In the genomic region with DNA sequence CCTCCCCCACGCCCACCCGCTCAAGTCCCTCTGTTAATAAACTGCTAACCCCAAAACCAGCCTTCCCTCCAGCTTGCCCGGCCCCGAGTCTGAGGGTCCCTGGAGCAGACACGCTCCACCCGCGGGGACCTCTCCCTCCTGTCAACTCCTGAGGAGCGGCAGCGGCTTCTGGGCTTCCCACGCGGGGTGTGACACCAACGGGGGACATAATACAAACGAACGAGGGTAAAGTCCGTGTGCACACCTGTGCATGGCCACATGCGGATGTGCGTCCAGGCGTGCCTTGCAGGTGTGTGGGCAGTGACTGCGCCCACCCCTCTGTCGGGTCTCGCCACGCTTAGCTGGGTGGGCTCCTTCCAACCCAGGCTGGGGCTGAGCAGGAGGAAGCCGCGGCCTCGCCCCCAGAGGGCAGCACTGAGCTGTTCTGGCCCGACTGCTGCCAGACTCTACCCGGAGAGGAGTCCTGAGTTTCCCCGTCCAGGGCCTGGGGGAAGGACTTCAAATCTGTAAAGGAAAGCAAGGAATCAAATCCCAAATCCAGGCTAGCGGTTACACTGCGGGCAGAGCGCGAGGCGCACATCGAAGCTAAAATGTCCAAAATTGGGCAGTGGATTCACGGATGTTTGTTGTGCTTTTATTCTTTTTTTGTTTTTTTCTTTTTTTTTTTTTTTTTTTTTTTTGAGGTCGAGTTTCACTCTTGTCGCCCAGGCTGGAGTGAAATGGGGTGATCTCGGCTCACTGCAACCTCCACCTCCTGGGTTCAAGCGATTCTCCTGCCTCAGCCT, we compare ENCODE assay signal across 8 cellular contexts. TPM values are rescaled to one million over a fixed set of nuclear protein-coding genes. Genes with fewer than 3 reads are reported as not detected.
DNase-seq lines count a peak whose midpoint lies in the region; ATAC-seq and TF ChIP-seq lines count a peak whose summit lies in the region.

No MANE protein-coding gene starts in this region.

- TF ChIP-seq CTCF in endodermal cell (conservative IDR thresholded peaks at IDR 0.05): peak; percentile 98

- no peaks in the 10 kb centered on the region for H3K4me1 ChIP-seq in endodermal cell (ENCODE audit: control insufficient read depth, insufficient read depth, low read length)

- no peak overlapping the region for H3K27ac ChIP-seq in endodermal cell (ENCODE audit: low read depth, low read length)

- ATAC-seq in HG03469 (IDR thresholded peaks at IDR 0.05; ENCODE audit: unreplicated experiment): no peak

- no peaks in the 10 kb centered on the region for H3K9me3 ChIP-seq in endodermal cell (ENCODE audit: control insufficient read depth, low read length)

- no peaks in the 10 kb centered on the region for H3K36me3 ChIP-seq in endodermal cell (ENCODE audit: control insufficient read depth, insufficient read depth, low read length)

- no peaks in the 10 kb centered on the region for H3K27me3 ChIP-seq in endodermal cell (ENCODE audit: control insufficient read depth, insufficient read depth, low read length, poor library complexity, severe bottlenecking)

- H3K27ac Mint-ChIP-seq in endodermal cell: no peak overlapping the region

- H3K9ac ChIP-seq in endodermal cell (ENCODE audit: extremely low read depth, low read length, poor library complexity, severe bottlenecking): no peak overlapping the region

- H3K27me3 Mint-ChIP-seq in endodermal cell (ENCODE audit: insufficient read depth): no peaks in the 10 kb centered on the region

- no peaks in the 10 kb centered on the region for H3K36me3 Mint-ChIP-seq in endodermal cell (ENCODE audit: low read depth)

- H3K4me1 Mint-ChIP-seq in endodermal cell: peaks cover 5% of the 10 kb centered on the region

- H3K4me3 ChIP-seq in endodermal cell (ENCODE audit: low read length): peak overlapping the region; percentile 27

- WGBS in endodermal cell (ENCODE audit: insufficient coverage in 1 of 2, insufficient read length in 1 of 2), 2 experiments: 10% methylated on average over 26 to 35 of the region's 39 CpGs

- H3K9me3 Mint-ChIP-seq in endodermal cell: no peaks in the 10 kb centered on the region

- DNase-seq in ELR (ENCODE audit: low read depth) (peak; percentile 86), HT1080 (ENCODE audit: low read depth) (peak; percentile 73), NOMO-1 (lab: John Stamatoyannopoulos, UW; ENCODE audit: unreplicated experiment in 2 of 2) (peak; percentile 66), endodermal cell (peak; percentile 98), mesenteric fat pad (ENCODE audit: low spot score) (peak; percentile 94)
- peak; percentile 56 for DNase-seq in activated CD8-positive, alpha-beta memory T cell treated with anti-CD3 and anti-CD28 coated beads, Interleukin-2, amount 50 U/mL, for 1 hour (ENCODE audit: extremely low read depth)
- peak; percentile 62 for DNase-seq in stimulated activated CD8-positive, alpha-beta memory T cell treated with anti-CD3 and anti-CD28 coated beads, Interleukin-12 subunit alpha, Interleukin-12 subunit beta, amount 100 ng/mL, for 4 hours (ENCODE audit: low read depth)

- H3K4me3 Mint-ChIP-seq in endodermal cell: peak overlapping the region; percentile 36

RNA-seq across cellular contexts. Expression of a gene that starts 24.2 kb away (rescaled TPM):
- total RNA-seq in HT1080 (2014; rRNA removed; shearing (Covaris generic)): 0.72 and 1.6 TPM in 2 replicates
- 1.9 and 2.4 TPM in 2 replicates for polyA plus RNA-seq in HT1080 (2015; cell fraction: cytosol; rRNA removed)
- 0.49 and 2.1 TPM in 2 replicates for polyA plus RNA-seq in HT1080 (2015; cell fraction: nucleus; rRNA removed)
- total RNA-seq in endodermal cell (not detected), mesenteric fat pad (not detected)
- polyA plus RNA-seq in endodermal cell (2013, experiment 1 of 2): 0.36 TPM
- 0.62 TPM for polyA plus RNA-seq in endodermal cell (2013, experiment 2 of 2)

RNA-seq across cellular contexts. Expression of a gene that starts 36.0 kb away (rescaled TPM):
- total RNA-seq in HT1080 (2014; rRNA removed; shearing (Covaris generic)): not detected in 2 replicates
- polyA plus RNA-seq in HT1080 (2015; cell fraction: cytosol; rRNA removed): 0.06 TPM in 1 of 2 replicates, not detected in the other
- polyA plus RNA-seq in HT1080 (2015; cell fraction: nucleus; rRNA removed): 0.07 TPM in 1 of 2 replicates, not detected in the other
- total RNA-seq in endodermal cell: not detected
- polyA plus RNA-seq in endodermal cell (2013, experiment 1 of 2): not detected
- not detected for polyA plus RNA-seq in endodermal cell (2013, experiment 2 of 2)
- total RNA-seq in mesenteric fat pad: 5.5 TPM

RNA-seq across cellular contexts. Expression of a gene that starts 40.1 kb away (rescaled TPM):
- 78.2 and 312 TPM in 2 replicates for total RNA-seq in HT1080 (2014; rRNA removed; shearing (Covaris generic))
- polyA plus RNA-seq in HT1080 (2015; cell fraction: cytosol; rRNA removed): 402 and 484 TPM in 2 replicates
- 465 and 478 TPM in 2 replicates for polyA plus RNA-seq in HT1080 (2015; cell fraction: nucleus; rRNA removed)
- total RNA-seq in endodermal cell: 100 to 1,000 TPM; 526 to 573 TPM
- polyA plus RNA-seq in endodermal cell (2013, experiment 1 of 2): 718 TPM
- 619 TPM for polyA plus RNA-seq in endodermal cell (2013, experiment 2 of 2)
- 972 TPM for total RNA-seq in mesenteric fat pad
